Comparison of ENCODE assay signal across 10 cellular contexts in genomic region chr3:195082811-195083210, GRCh38.
"Had no signal": no experiment of that assay in that cellular context is flagged by ENCODE, and none has a peak within 500 bp of the region (broad histone marks: within the 10 kb centered on the region; RNA-seq: fewer than 3 reads in every experiment).

No MANE protein-coding gene starts in this region.

- ATAC-seq: effector memory CD8-positive, alpha-beta T cell; stimulated activated effector memory CD8-positive, alpha-beta T cell treated with anti-CD3 and anti-CD28 coated beads, Interleukin-12 subunit alpha, Interleukin-12 subunit beta, amount 100 ng/mL, for 72 hours had no signal

- H3K9me3 Mint-ChIP-seq: activated CD4-positive, alpha-beta T cell treated with anti-CD3 and anti-CD28 coated beads, Interleukin-2, amount 10 ng/mL, durations not matched to agents 24 days and 14 days; activated naive CD8-positive, alpha-beta T cell treated with anti-CD3 and anti-CD28 coated beads for 36 hours; activated T-helper 1 cell treated with anti-CD3 and anti-CD28 coated beads, Interleukin-12 subunit alpha, Interleukin-12 subunit beta, Interleukin-2, Interleukin-4 antibody, amounts not matched to agents 30 ng/mL and 10 ng/mL and 1 ng/mL, durations not matched to agents 14 hours and 24 hours and 36 hours; effector memory CD8-positive, alpha-beta T cell; stimulated activated effector memory CD8-positive, alpha-beta T cell treated with anti-CD3 and anti-CD28 coated beads, Interleukin-12 subunit alpha, Interleukin-12 subunit beta, amount 100 ng/mL, for 72 hours; T-helper 2 cell treated with Interferon-gamma antibody and Interleukin-4, amounts not matched to agents 5 μg/mL and 100 μg/mL, for 36 hours had no signal

- H3K36me3 ChIP-seq: breast epithelium had no signal

- H3K9me3 ChIP-seq: breast epithelium had no signal

- DNase-seq: activated CD4-positive, alpha-beta T cell treated with anti-CD3 and anti-CD28 coated beads, Interleukin-2, amount 10 ng/mL, durations not matched to agents 24 days and 14 days; activated CD4-positive, CD25-positive, alpha-beta regulatory T cell; activated CD8-positive, alpha-beta memory T cell treated with anti-CD3 and anti-CD28 coated beads, Interleukin-2, amount 50 U/mL, for 48 hours; activated naive CD8-positive, alpha-beta T cell treated with anti-CD3 and anti-CD28 coated beads for 36 hours; effector memory CD8-positive, alpha-beta T cell; mesendoderm had no signal

- H3K27me3 ChIP-seq: breast epithelium had no signal

- H3K27ac Mint-ChIP-seq: activated CD4-positive, alpha-beta T cell treated with anti-CD3 and anti-CD28 coated beads, Interleukin-2, amount 10 ng/mL, durations not matched to agents 24 days and 14 days; activated naive CD8-positive, alpha-beta T cell treated with anti-CD3 and anti-CD28 coated beads for 36 hours; activated T-helper 1 cell treated with anti-CD3 and anti-CD28 coated beads, Interleukin-12 subunit alpha, Interleukin-12 subunit beta, Interleukin-2, Interleukin-4 antibody, amounts not matched to agents 30 ng/mL and 10 ng/mL and 1 ng/mL, durations not matched to agents 14 hours and 24 hours and 36 hours; effector memory CD8-positive, alpha-beta T cell; stimulated activated effector memory CD8-positive, alpha-beta T cell treated with anti-CD3 and anti-CD28 coated beads, Interleukin-12 subunit alpha, Interleukin-12 subunit beta, amount 100 ng/mL, for 72 hours; T-helper 2 cell treated with Interferon-gamma antibody and Interleukin-4, amounts not matched to agents 5 μg/mL and 100 μg/mL, for 36 hours had no signal

- H3K4me3 ChIP-seq: breast epithelium had no signal

- H3K27me3 Mint-ChIP-seq: activated CD4-positive, alpha-beta T cell treated with anti-CD3 and anti-CD28 coated beads, Interleukin-2, amount 10 ng/mL, durations not matched to agents 24 days and 14 days; activated naive CD8-positive, alpha-beta T cell treated with anti-CD3 and anti-CD28 coated beads for 36 hours; effector memory CD8-positive, alpha-beta T cell had no signal

- H3K36me3 Mint-ChIP-seq: activated naive CD8-positive, alpha-beta T cell treated with anti-CD3 and anti-CD28 coated beads for 36 hours; stimulated activated effector memory CD8-positive, alpha-beta T cell treated with anti-CD3 and anti-CD28 coated beads, Interleukin-12 subunit alpha, Interleukin-12 subunit beta, amount 100 ng/mL, for 72 hours had no signal

- H3K4me3 Mint-ChIP-seq: activated CD4-positive, alpha-beta T cell treated with anti-CD3 and anti-CD28 coated beads, Interleukin-2, amount 10 ng/mL, durations not matched to agents 24 days and 14 days; activated naive CD8-positive, alpha-beta T cell treated with anti-CD3 and anti-CD28 coated beads for 36 hours; activated T-helper 1 cell treated with anti-CD3 and anti-CD28 coated beads, Interleukin-12 subunit alpha, Interleukin-12 subunit beta, Interleukin-2, Interleukin-4 antibody, amounts not matched to agents 30 ng/mL and 10 ng/mL and 1 ng/mL, durations not matched to agents 14 hours and 24 hours and 36 hours; effector memory CD8-positive, alpha-beta T cell; stimulated activated effector memory CD8-positive, alpha-beta T cell treated with anti-CD3 and anti-CD28 coated beads, Interleukin-12 subunit alpha, Interleukin-12 subunit beta, amount 100 ng/mL, for 72 hours; T-helper 2 cell treated with Interferon-gamma antibody and Interleukin-4, amounts not matched to agents 5 μg/mL and 100 μg/mL, for 36 hours had no signal
